Comparison of ENCODE assay signal across 17 cellular contexts in genomic region chr5:157545911-157546310, GRCh38. TPM values are rescaled to one million over a fixed set of nuclear protein-coding genes. Genes with fewer than 3 reads are reported as not detected.
DNase-seq lines count a peak whose midpoint lies in the region; ATAC-seq, FAIRE-seq and TF ChIP-seq lines count a peak whose summit lies in the region.
"Had no signal": no experiment of that assay in that cellular context is flagged by ENCODE, and none has a peak within 500 bp of the region (broad histone marks: within the 10 kb centered on the region; RNA-seq: fewer than 3 reads in every experiment).

No MANE protein-coding gene starts in this region.

- H4K91ac ChIP-seq in H1 (replicated peaks; ENCODE audit: insufficient read length, low read length) = no peak overlapping the region

- CTCF ChIA-PET in activated CD8-positive, alpha-beta memory T cell treated with anti-CD3 and anti-CD28 coated beads, Interleukin-2, amount 10 ng/mL, durations not matched to agents 7 days and 5 days (lab: Charles Lee) = interaction anchor here (0.6 to 2.3 kb wide), 8 partner anchors 10 to 197 kb away, joined by 3 to 7 read pairs (median 4); no protein-coding TSS in a partner anchor
- CTCF ChIA-PET in H1 (lab: Charles Lee; ENCODE audit: partially characterized antibody) = interaction anchor here (0.9 to 1.4 kb wide), 3 partner anchors 10 to 69 kb away, joined by 3 to 6 read pairs (median 3); no protein-coding TSS in a partner anchor

- H3K9ac ChIP-seq in OCI-LY3 (ENCODE audit: low read length) (no peak overlapping the region), H1 (replicated peaks in 1 of 4; ENCODE audit: extremely low read depth in 1 of 4, low read depth in 3 of 4, low read length in 3 of 4) (no peak overlapping the region)

- no peaks in the 10 kb centered on the region for H3K27me3 ChIP-seq in OCI-LY3 (ENCODE audit: low read depth, low read length)
- H3K27me3 ChIP-seq in H1 (replicated peaks in 1 of 4; ENCODE audit: control insufficient read depth in 3 of 4, extremely low read depth in 1 of 4, insufficient read depth in 3 of 4, low read length in 3 of 4) = no peaks in the 10 kb centered on the region
- H3K27me3 ChIP-seq: upper lobe of left lung had no signal

- H3K4me1 Mint-ChIP-seq in activated CD8-positive, alpha-beta memory T cell treated with anti-CD3 and anti-CD28 coated beads, Interleukin-2, amount 10 ng/mL, durations not matched to agents 7 days and 5 days = peaks cover 99% of the 10 kb centered on the region
- peaks cover 96% of the 10 kb centered on the region for H3K4me1 Mint-ChIP-seq in stimulated activated effector memory CD8-positive, alpha-beta T cell treated with anti-CD3 and anti-CD28 coated beads, Interleukin-12 subunit alpha, Interleukin-12 subunit beta, amount 100 ng/mL, for 72 hours

- H2AK5ac ChIP-seq in H1 (ENCODE audit: low read depth, low read length) = no peak overlapping the region

- no peaks in the 10 kb centered on the region for H3K9me3 Mint-ChIP-seq in activated CD8-positive, alpha-beta memory T cell treated with anti-CD3 and anti-CD28 coated beads, Interleukin-2, amount 10 ng/mL, durations not matched to agents 7 days and 5 days (ENCODE audit: low read depth)
- no peaks in the 10 kb centered on the region for H3K9me3 Mint-ChIP-seq in stimulated activated effector memory CD8-positive, alpha-beta T cell treated with anti-CD3 and anti-CD28 coated beads, Interleukin-12 subunit alpha, Interleukin-12 subunit beta, amount 100 ng/mL, for 72 hours

- H2BK12ac ChIP-seq in H1 (ENCODE audit: low read depth, low read length) = no peak overlapping the region

- H3K79me1 ChIP-seq in H1 (ENCODE audit: low read depth, low read length) = no peaks in the 10 kb centered on the region; the same call in none of the 2 replicates

- H4K20me1 ChIP-seq in OCI-LY3 (ENCODE audit: insufficient read depth, low read length) (peaks cover 60% of the 10 kb centered on the region), H1 (replicated peaks in 1 of 2; ENCODE audit: control insufficient read depth in 1 of 2, insufficient read depth in 2 of 2, low read length in 2 of 2) (no peaks in the 10 kb centered on the region)

- TF ChIP-seq CTCF in OCI-LY3 (IDR thresholded peaks at IDR 0.05; ENCODE audit: low read depth, low read length) (no peak), H1 (IDR thresholded peaks at IDR 0.05; ENCODE audit: control extremely low read depth in 1 of 3, insufficient read depth in 1 of 3, low read depth in 1 of 3, low read length in 3 of 3) (no peak)

- peaks cover 100% of the 10 kb centered on the region for H3K79me2 ChIP-seq in OCI-LY3 (ENCODE audit: low read length)
- H3K79me2 ChIP-seq in H1 (ENCODE audit: control insufficient read depth in 1 of 2, insufficient read depth in 2 of 2, low read length in 2 of 2) = no peaks in the 10 kb centered on the region

- H2BK120ac ChIP-seq in H1 (replicated peaks; ENCODE audit: low read depth, low read length) = no peak overlapping the region

- H4K8ac ChIP-seq in H1 (ENCODE audit: extremely low read depth, insufficient read depth, low read length) = no peak overlapping the region

- FAIRE-seq in H1 (lab: Jason Lieb, UNC) = no peak
- FAIRE-seq in HTR-8/SVneo (lab: Jason Lieb, UNC) = no peak
- FAIRE-seq: colon, islet of Langerhans had no signal

- no peak overlapping the region for H3K27ac ChIP-seq in OCI-LY3 (ENCODE audit: low read length)
- no peak overlapping the region for H3K27ac ChIP-seq in H1 (ENCODE audit: low read depth, low read length)

- no peak for TF ChIP-seq POLR2A in H1 (IDR thresholded peaks at IDR 0.05; ENCODE audit: control extremely low read depth in 1 of 2, low read depth in 2 of 2, low read length in 2 of 2)

- 95% methylated on average over 4 of the region's 4 CpGs; no CpG with 5 or more reads in 1 of the 2 experiments for WGBS in H1 (ENCODE audit: extremely low coverage in 1 of 2, insufficient coverage in 1 of 2, insufficient read length in 1 of 2, insufficient replicate concordance in 2 of 2, low coverage in 1 of 2, low lambda C conversion rate in 2 of 2, missing lambda C conversion rate in 1 of 2), 2 experiments

- H3K23ac ChIP-seq in H1 (ENCODE audit: insufficient read length) = no peak overlapping the region

- H3K4me3 ChIP-seq in OCI-LY3 (ENCODE audit: low read length) = no peak overlapping the region
- H3K4me3 ChIP-seq in H1 (ENCODE audit: extremely low read depth in 1 of 4, insufficient read depth in 2 of 4, low read depth in 3 of 4, low read length in 4 of 4) = no peak overlapping the region
- H3K4me3 ChIP-seq: upper lobe of left lung had no signal

- no peak overlapping the region for H2BK20ac ChIP-seq in H1 (ENCODE audit: low read length)

- no peak for TF ChIP-seq RAD21 in H1 (IDR thresholded peaks at IDR 0.05 in 1 of 2, conservative IDR thresholded peaks at IDR 0.05 in 1 of 2; ENCODE audit: low read depth in 2 of 2, low read length in 2 of 2)

- peak overlapping the region; percentile 49 for H3K4me3 Mint-ChIP-seq in activated CD8-positive, alpha-beta memory T cell treated with anti-CD3 and anti-CD28 coated beads, Interleukin-2, amount 10 ng/mL, durations not matched to agents 7 days and 5 days
- H3K4me3 Mint-ChIP-seq in stimulated activated effector memory CD8-positive, alpha-beta T cell treated with anti-CD3 and anti-CD28 coated beads, Interleukin-12 subunit alpha, Interleukin-12 subunit beta, amount 100 ng/mL, for 72 hours = peak overlapping the region; percentile 65

- H3K56ac ChIP-seq in H1 (replicated peaks; ENCODE audit: insufficient read length, low read depth, low read length) = no peak overlapping the region

- TF ChIP-seq EP300 in H1 (IDR thresholded peaks at IDR 0.05; ENCODE audit: borderline replicate concordance in 1 of 2, low read depth in 2 of 2, low read length in 2 of 2) = no peak

- H3K36me3 Mint-ChIP-seq in activated CD8-positive, alpha-beta memory T cell treated with anti-CD3 and anti-CD28 coated beads, Interleukin-2, amount 10 ng/mL, durations not matched to agents 7 days and 5 days = peaks cover 67% of the 10 kb centered on the region
- peaks cover 54% of the 10 kb centered on the region for H3K36me3 Mint-ChIP-seq in stimulated activated effector memory CD8-positive, alpha-beta T cell treated with anti-CD3 and anti-CD28 coated beads, Interleukin-12 subunit alpha, Interleukin-12 subunit beta, amount 100 ng/mL, for 72 hours

- peaks cover 82% of the 10 kb centered on the region for H3K4me1 ChIP-seq in OCI-LY3 (ENCODE audit: low read length)
- H3K4me1 ChIP-seq in H1 (replicated peaks in 1 of 4; ENCODE audit: control insufficient read depth in 3 of 4, insufficient read depth in 4 of 4, low read length in 3 of 4) = peaks cover 0 to 7% (median under 1%) of the 10 kb centered on the region in 4 experiments; a peak in 3 of 7 replicates

- POLR2A ChIA-PET in H1 (lab: Charles Lee; ENCODE audit: partially characterized antibody) = interaction anchor here (1.0 kb wide), 1 partner anchor 21 kb away, joined by 3 read pairs; no protein-coding TSS in a partner anchor

- H3K36me3 ChIP-seq in OCI-LY3 (replicated peaks; ENCODE audit: low read depth, low read length) = peaks cover 26% of the 10 kb centered on the region
- H3K36me3 ChIP-seq in H1 (ENCODE audit: control insufficient read depth in 2 of 4, insufficient read depth in 4 of 4, low read length in 3 of 4) = no peaks in the 10 kb centered on the region
- H3K36me3 ChIP-seq: upper lobe of left lung had no signal

- no peak overlapping the region for H4K5ac ChIP-seq in H1 (ENCODE audit: insufficient read length, low read depth, low read length)

- DNase-seq in activated CD8-positive, alpha-beta memory T cell treated with anti-CD3 and anti-CD28 coated beads, Interleukin-2, amount 10 ng/mL, durations not matched to agents 7 days and 5 days = no peak
- DNase-seq in activated CD8-positive, alpha-beta memory T cell treated with anti-CD3 and anti-CD28 coated beads, Interleukin-2, amount 50 U/mL, for 48 hours = no peak
- DNase-seq in H1 (ENCODE audit: low read depth in 1 of 2, low spot score in 2 of 2) (no peak), ACHN (no peak), HTR-8/SVneo (ENCODE audit: insufficient read length, low spot score) (no peak), putamen (ENCODE audit: low spot score) (no peak)
- no peak for DNase-seq in stimulated activated effector memory CD8-positive, alpha-beta T cell treated with anti-CD3 and anti-CD28 coated beads, Interleukin-12 subunit alpha, Interleukin-12 subunit beta, amount 100 ng/mL, for 72 hours (ENCODE audit: low spot score in 2 of 2)
- DNase-seq: activated effector memory CD4-positive, alpha-beta T cell treated with Interleukin-2 at 50 U/mL for 16 hours; aorta; COR-L47; NCI-H1048; NK-92 treated with Interleukin-12 subunit alpha and Interleukin-12 subunit beta, amount 100 ng/mL, for 24 hours; stimulated activated CD4-positive, alpha-beta T cell treated with anti-CD3 and anti-CD28 coated beads, Interleukin-4, amount 100 ng/mL, for 4 hours; upper lobe of left lung had no signal

- H3K4ac ChIP-seq in H1 (replicated peaks; ENCODE audit: insufficient read length, low read depth, low read length) = no peak overlapping the region

- no peak overlapping the region for H3K18ac ChIP-seq in H1 (ENCODE audit: extremely low read depth, low read length)

- H3K9me3 ChIP-seq in OCI-LY3 (ENCODE audit: insufficient read depth, low read length) (no peaks in the 10 kb centered on the region), H1 (ENCODE audit: insufficient read depth in 2 of 2, low read depth in 1 of 2, low read length in 1 of 2) (no peaks in the 10 kb centered on the region)
- H3K9me3 ChIP-seq: upper lobe of left lung had no signal

- H3K23me2 ChIP-seq in H1 (ENCODE audit: low read depth, low read length) = no peaks in the 10 kb centered on the region

- H3K4me2 ChIP-seq in OCI-LY3 (ENCODE audit: low read length) (peak overlapping the region; percentile 25; the same call in 1 of the 2 replicates), H1 (ENCODE audit: insufficient read depth in 1 of 2, low read depth in 2 of 2, low read length in 2 of 2) (no peak overlapping the region)

- H2AFZ ChIP-seq in OCI-LY3 (ENCODE audit: low read depth, low read length) = no peak overlapping the region
- H2AFZ ChIP-seq in H1 (ENCODE audit: low read length) = no peak overlapping the region

- H3K14ac ChIP-seq in H1 (ENCODE audit: insufficient read length) = no peak overlapping the region

- no peak overlapping the region for H2BK5ac ChIP-seq in H1 (ENCODE audit: low read depth, low read length)

- no peak for ATAC-seq in activated CD8-positive, alpha-beta memory T cell treated with anti-CD3 and anti-CD28 coated beads, Interleukin-2, amount 10 ng/mL, durations not matched to agents 7 days and 5 days
- ATAC-seq in stimulated activated effector memory CD8-positive, alpha-beta T cell treated with anti-CD3 and anti-CD28 coated beads, Interleukin-12 subunit alpha, Interleukin-12 subunit beta, amount 100 ng/mL, for 72 hours = no peak

- in situ Hi-C loops in ACHN (cut with HindIII; ENCODE audit: low pct_ligation_motif_present, low pct_unique_long_range_greater_than_20kb, low sequenced_read_pairs) = no loop called here

- 0 out of 2 replicates have a peak overlapping the region, but pooled peaks have one; percentile 5 for H2BK15ac ChIP-seq in H1 (ENCODE audit: low read length)

- peak overlapping the region; percentile 95 for H3K27ac Mint-ChIP-seq in activated CD8-positive, alpha-beta memory T cell treated with anti-CD3 and anti-CD28 coated beads, Interleukin-2, amount 10 ng/mL, durations not matched to agents 7 days and 5 days
- peak overlapping the region; percentile 66 for H3K27ac Mint-ChIP-seq in stimulated activated effector memory CD8-positive, alpha-beta T cell treated with anti-CD3 and anti-CD28 coated beads, Interleukin-12 subunit alpha, Interleukin-12 subunit beta, amount 100 ng/mL, for 72 hours

- no peaks in the 10 kb centered on the region for H3K27me3 Mint-ChIP-seq in activated CD8-positive, alpha-beta memory T cell treated with anti-CD3 and anti-CD28 coated beads, Interleukin-2, amount 10 ng/mL, durations not matched to agents 7 days and 5 days

RNA-seq across cellular contexts. Expression of gene ADAM19, which starts 29.7 kb away (rescaled TPM):
- total RNA-seq in activated CD8-positive, alpha-beta memory T cell treated with anti-CD3 and anti-CD28 coated beads, Interleukin-2, amount 10 ng/mL, durations not matched to agents 7 days and 5 days = 100 to 1,000 TPM; 219 to 341 TPM
- 21.4 and 22.7 TPM in 2 replicates for total RNA-seq in H1 (2021; fragmentation: NEBNext Ultra II Directional; extraction: Animal tissue kit (Norgen Biotek cat#: 25700))
- 6.5 and 7.3 TPM in 2 replicates for polyA plus RNA-seq in H1 (2011; rRNA removed)
- 6.6 TPM for polyA plus RNA-seq in H1 (2011; cell fraction: cytosol; rRNA removed)
- 10.7 TPM for polyA plus RNA-seq in H1 (2011; cell fraction: nucleus; rRNA removed)
- 9.5 to 11.2 TPM (median 10.2 TPM) in 4 replicates for polyA plus RNA-seq in H1 (2012, experiment 1 of 2)
- polyA plus RNA-seq in H1 (2012, experiment 2 of 2) = 8.5 TPM
- polyA plus RNA-seq in H1 (2013, experiment 1 of 2) = 21.0 TPM
- polyA plus RNA-seq in H1 (2013, experiment 2 of 2) = 27.5 TPM
- polyA minus RNA-seq in H1 (2011; rRNA and poly(A)+ RNA removed) = 16.3 and 19.4 TPM in 2 replicates
- 12.1 TPM for polyA minus RNA-seq in H1 (2011; cell fraction: cytosol; rRNA and poly(A)+ RNA removed)
- 9.7 TPM for polyA minus RNA-seq in H1 (2011; cell fraction: nucleus; rRNA and poly(A)+ RNA removed)
